1 cellular context compared by ENCODE assay signal in the genomic region with DNA sequence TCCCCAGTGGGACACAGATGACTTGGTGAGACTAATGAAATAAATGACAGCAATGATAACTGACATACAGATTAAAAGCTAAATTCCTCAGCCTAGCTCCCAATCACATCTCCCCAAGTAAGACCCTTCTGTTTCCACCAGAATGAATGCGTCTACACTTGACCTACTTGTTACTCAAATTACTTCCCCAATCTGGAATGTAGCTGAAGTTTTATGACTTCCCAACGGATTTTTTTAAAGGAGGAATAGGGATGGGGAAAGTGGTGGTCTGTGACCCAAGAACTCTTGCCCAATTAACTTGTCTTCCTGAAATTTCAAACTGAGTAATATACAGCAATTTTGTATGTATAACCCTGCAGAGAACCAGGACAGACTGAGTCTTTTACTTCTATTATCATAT.
TF ChIP-seq lines count a peak whose summit lies in the region.

No MANE protein-coding gene starts in this region.

TF ChIP-seq in WTC11, 78 proteins besides CTCF, POLR2A, EP300 and RAD21 (continued from another document):
- TF ChIP-seq ATF2 (CRISPR knock-in tag; IDR thresholded peaks at IDR 0.05; ENCODE audit: borderline replicate concordance, low read depth), result no peak
TF ChIP-seq in WTC11: peak in this region for 0.
